In genomic region chr19:51337861-51338562, GRCh38 we compare ENCODE assay signal across 10 cellular contexts. TPM values are rescaled to one million over a fixed set of nuclear protein-coding genes. Genes with fewer than 3 reads are reported as not detected.
DNase-seq lines count a peak whose midpoint lies in the region; ATAC-seq, FAIRE-seq and TF ChIP-seq lines count a peak whose summit lies in the region.
"Had no signal": no experiment of that assay in that cellular context is flagged by ENCODE, and none has a peak within 500 bp of the region (broad histone marks: within the 10 kb centered on the region; RNA-seq: fewer than 3 reads in every experiment).

No MANE protein-coding gene starts in this region.

- no peak for DNase-seq in activated T-cell treated with anti-CD3 and anti-CD28 coated beads, Interleukin-2, amount 50 U/mL, for 24 hours
- DNase-seq in activated T-cell treated with anti-CD3 and anti-CD28 coated beads, Interleukin-2, amount 50 U/mL, for 1 hour: no peak
- DNase-seq in endothelial cell (ENCODE audit: low spot score) (no peak), RCC 7860 (ENCODE audit: low spot score) (no peak), left lung (no peak)
- DNase-seq in stimulated activated effector memory CD8-positive, alpha-beta T cell treated with anti-CD3 and anti-CD28 coated beads, Interleukin-12 subunit alpha, Interleukin-12 subunit beta, amount 100 ng/mL, for 72 hours (ENCODE audit: low spot score in 2 of 2): no peak

- H2AFZ ChIP-seq in OCI-LY3 (ENCODE audit: low read depth, low read length): no peak overlapping the region

- H3K9ac ChIP-seq in OCI-LY3 (ENCODE audit: low read length): no peak overlapping the region

- peaks cover 16% of the 10 kb centered on the region for H3K4me1 Mint-ChIP-seq in activated T-cell treated with anti-CD3 and anti-CD28 coated beads, Interleukin-2, amount 50 U/mL, for 24 hours (ENCODE audit: low read depth)
- H3K4me1 Mint-ChIP-seq in endothelial cell (ENCODE audit: unreplicated experiment): peaks cover 27% of the 10 kb centered on the region
- H3K4me1 Mint-ChIP-seq in stimulated activated effector memory CD8-positive, alpha-beta T cell treated with anti-CD3 and anti-CD28 coated beads, Interleukin-12 subunit alpha, Interleukin-12 subunit beta, amount 100 ng/mL, for 72 hours: peaks cover 29% of the 10 kb centered on the region

- peaks cover 2% of the 10 kb centered on the region for H3K9me3 Mint-ChIP-seq in activated T-cell treated with anti-CD3 and anti-CD28 coated beads, Interleukin-2, amount 50 U/mL, for 24 hours
- no peaks in the 10 kb centered on the region for H3K9me3 Mint-ChIP-seq in endothelial cell (ENCODE audit: unreplicated experiment)
- H3K9me3 Mint-ChIP-seq in stimulated activated effector memory CD8-positive, alpha-beta T cell treated with anti-CD3 and anti-CD28 coated beads, Interleukin-12 subunit alpha, Interleukin-12 subunit beta, amount 100 ng/mL, for 72 hours: no peaks in the 10 kb centered on the region

- H3K4me3 Mint-ChIP-seq in activated T-cell treated with anti-CD3 and anti-CD28 coated beads, Interleukin-2, amount 50 U/mL, for 24 hours: peak overlapping the region; percentile 81
- H3K4me3 Mint-ChIP-seq in endothelial cell (ENCODE audit: unreplicated experiment): peak overlapping the region; percentile 97
- H3K4me3 Mint-ChIP-seq in stimulated activated effector memory CD8-positive, alpha-beta T cell treated with anti-CD3 and anti-CD28 coated beads, Interleukin-12 subunit alpha, Interleukin-12 subunit beta, amount 100 ng/mL, for 72 hours: peak overlapping the region; percentile 85

- peak overlapping the region; percentile 85 for H3K4me2 ChIP-seq in OCI-LY3 (ENCODE audit: low read length)

- H3K36me3 Mint-ChIP-seq in activated T-cell treated with anti-CD3 and anti-CD28 coated beads, Interleukin-2, amount 50 U/mL, for 24 hours (ENCODE audit: low read depth): no peaks in the 10 kb centered on the region
- H3K36me3 Mint-ChIP-seq in endothelial cell (ENCODE audit: low read depth, unreplicated experiment): peaks cover 17% of the 10 kb centered on the region
- peaks cover 12% of the 10 kb centered on the region for H3K36me3 Mint-ChIP-seq in stimulated activated effector memory CD8-positive, alpha-beta T cell treated with anti-CD3 and anti-CD28 coated beads, Interleukin-12 subunit alpha, Interleukin-12 subunit beta, amount 100 ng/mL, for 72 hours

- H3K27me3 ChIP-seq in OCI-LY3 (ENCODE audit: low read depth, low read length): peaks cover 9% of the 10 kb centered on the region; the same call in 1 of the 2 replicates
- H3K27me3 ChIP-seq in left lung: peaks cover 0 to 14% of the 10 kb centered on the region in 2 donors

- peaks cover 3% of the 10 kb centered on the region; the same call in 1 of the 2 replicates for H3K4me1 ChIP-seq in OCI-LY3 (ENCODE audit: low read length)
- peaks cover 2 to 20% of the 10 kb centered on the region in 2 donors for H3K4me1 ChIP-seq in left lung

- intact Hi-C loops in left lung (cut with DNase I): no loop called here

- TF ChIP-seq CTCF in OCI-LY3 (IDR thresholded peaks at IDR 0.05; ENCODE audit: low read depth, low read length) (no peak), endothelial cell (IDR thresholded peaks at IDR 0.05; ENCODE audit: unreplicated experiment) (no peak), left lung (IDR thresholded peaks at IDR 0.05) (no peak)

- no peak overlapping the region for H3K27ac ChIP-seq in OCI-LY3 (ENCODE audit: low read length)
- no peak overlapping the region for H3K27ac ChIP-seq in left lung

- H3K36me3 ChIP-seq in OCI-LY3 (replicated peaks; ENCODE audit: low read depth, low read length): no peaks in the 10 kb centered on the region
- H3K36me3 ChIP-seq in left lung: no peaks in the 10 kb centered on the region

- H4K20me1 ChIP-seq in OCI-LY3 (ENCODE audit: insufficient read depth, low read length): no peaks in the 10 kb centered on the region

- no peaks in the 10 kb centered on the region for H3K79me2 ChIP-seq in OCI-LY3 (ENCODE audit: low read length)

- no peaks in the 10 kb centered on the region for H3K9me3 ChIP-seq in OCI-LY3 (ENCODE audit: insufficient read depth, low read length)
- no peaks in the 10 kb centered on the region for H3K9me3 ChIP-seq in left lung

- no peak for ATAC-seq in stimulated activated effector memory CD8-positive, alpha-beta T cell treated with anti-CD3 and anti-CD28 coated beads, Interleukin-12 subunit alpha, Interleukin-12 subunit beta, amount 100 ng/mL, for 72 hours
- ATAC-seq in HG03039 (IDR thresholded peaks at IDR 0.05; ENCODE audit: unreplicated experiment): no peak
- ATAC-seq in left lung: no peak

- peak overlapping the region; percentile 79; the same call in 1 of the 2 replicates for H3K4me3 ChIP-seq in OCI-LY3 (ENCODE audit: low read length)
- H3K4me3 ChIP-seq in left lung: no peak overlapping the region

- peaks cover 3% of the 10 kb centered on the region for H3K27me3 Mint-ChIP-seq in activated T-cell treated with anti-CD3 and anti-CD28 coated beads, Interleukin-2, amount 50 U/mL, for 24 hours
- peaks cover 15% of the 10 kb centered on the region for H3K27me3 Mint-ChIP-seq in endothelial cell (ENCODE audit: unreplicated experiment)

- H3K27ac Mint-ChIP-seq in activated T-cell treated with anti-CD3 and anti-CD28 coated beads, Interleukin-2, amount 50 U/mL, for 24 hours: no peak overlapping the region
- no peak overlapping the region for H3K27ac Mint-ChIP-seq in endothelial cell (ENCODE audit: unreplicated experiment)
- H3K27ac Mint-ChIP-seq in stimulated activated effector memory CD8-positive, alpha-beta T cell treated with anti-CD3 and anti-CD28 coated beads, Interleukin-12 subunit alpha, Interleukin-12 subunit beta, amount 100 ng/mL, for 72 hours: no peak overlapping the region

- no peak for FAIRE-seq in RCC 7860 (lab: Jason Lieb, UNC)
- FAIRE-seq: H54 had no signal

RNA-seq across cellular contexts. Expression of gene VSIG10L, which starts 3.9 kb away (rescaled TPM):
- total RNA-seq in endothelial cell (ENCODE audit: unreplicated experiment) (5.9 TPM), left lung (1 to 10 TPM; 3.5 to 4.1 TPM)

RNA-seq across cellular contexts. Expression of gene IGLON5, which starts 26.6 kb away (rescaled TPM):
- total RNA-seq in endothelial cell (ENCODE audit: unreplicated experiment): 114 TPM
- not detected for total RNA-seq in left lung
- total RNA-seq: glomerular endothelial cell had no signal

RNA-seq across cellular contexts. Expression of gene ETFB, which starts 28.2 kb away (rescaled TPM):
- total RNA-seq in endothelial cell (ENCODE audit: unreplicated experiment): 55.1 TPM
- 10 to 100 TPM; 72.4 to 89.6 TPM for total RNA-seq in left lung

RNA-seq across cellular contexts. Expression of gene CLDND2, which starts 30.8 kb away (rescaled TPM):
- not detected for total RNA-seq in endothelial cell (ENCODE audit: unreplicated experiment)
- 1 to 10 TPM; 1.4 to 1.6 TPM for total RNA-seq in left lung
- total RNA-seq: glomerular endothelial cell had no signal

RNA-seq across cellular contexts. Expression of gene NKG7, which starts 34.4 kb away (rescaled TPM):
- total RNA-seq in endothelial cell (ENCODE audit: unreplicated experiment) (not detected), left lung (10 to 100 TPM; 15.2 to 50.1 TPM)
- total RNA-seq: glomerular endothelial cell had no signal

Comparison
In these comparisons a context has a peak if more than half of its experiments do, and no peak if none do; other contexts are left out.
1. RNA of gene IGLON5, which starts 26.6 kb away (total RNA-seq): 114 TPM in endothelial cell (single experiment); not detected in left lung; every median in the first group is over 100 times any median in the second.
2. Peak in every context shown above with its lines, with median percentiles within 50 percentile points of each other: H3K4me3 Mint-ChIP-seq.